In the genomic region with DNA sequence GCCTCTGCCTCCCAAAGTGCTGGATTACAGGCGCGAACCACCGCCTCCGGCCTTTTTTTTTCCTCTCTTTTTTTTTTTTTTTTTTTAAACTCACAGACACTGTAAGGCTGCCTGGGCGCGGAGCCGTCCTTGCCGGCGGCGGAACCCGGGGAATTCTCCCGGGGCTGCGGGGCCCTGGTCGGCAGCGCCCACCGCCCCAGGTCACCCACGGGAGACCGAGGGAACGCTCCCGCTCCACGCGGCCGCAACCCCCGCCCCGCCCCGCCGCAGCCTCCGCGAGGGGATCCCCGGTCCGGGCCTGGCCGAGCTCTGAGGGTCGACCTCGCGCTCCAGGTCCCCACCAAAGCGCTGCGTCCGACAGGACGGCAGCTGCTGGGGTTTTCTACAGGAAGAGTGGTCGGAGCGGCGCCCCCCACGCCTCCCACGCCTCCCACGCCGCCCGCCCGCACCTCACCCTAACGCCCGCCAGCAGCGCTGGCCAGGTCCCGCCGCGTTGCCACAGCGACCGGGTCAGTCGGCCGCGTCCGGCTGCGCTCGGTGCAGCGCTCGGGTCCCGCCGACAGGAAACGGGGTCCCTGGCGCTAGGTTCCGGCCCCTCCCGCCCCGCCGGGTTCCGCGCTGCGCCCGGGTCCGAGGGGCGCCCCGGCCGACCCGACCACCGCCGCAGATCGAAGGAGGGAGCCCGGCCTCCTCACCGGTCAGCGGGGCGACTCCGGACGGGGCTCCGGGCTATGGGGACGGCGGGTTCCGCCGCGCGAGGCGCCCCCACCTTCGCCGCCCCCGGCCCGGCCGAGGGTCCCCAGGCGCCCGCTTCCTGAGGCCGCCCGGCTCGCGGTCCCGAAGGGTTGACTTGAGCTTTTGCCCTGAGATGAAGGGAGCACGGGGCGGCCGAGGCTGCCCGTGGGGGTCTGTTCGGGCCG, we compare ENCODE assay signal across 8 cellular contexts. TPM values are rescaled to one million over a fixed set of nuclear protein-coding genes. Genes with fewer than 3 reads are reported as not detected.
A peak's percentile ranks its signal among the peaks of the same experiment; 100 is the strongest.
DNase-seq lines count a peak whose midpoint lies in the region; ATAC-seq lines count a peak whose summit lies in the region.

TSS of gene CCDC57 (minus strand) at position 512 of the 920 bp plus-strand sequence. CDS start 10,898 bp downstream, outside the sequence.

- DNase-seq in NCI-H1436 (lab: John Stamatoyannopoulos, UW) (peak; percentile 51), NCI-H1436 treated with DMSO at 0.1 percent for 48 hours (lab: John Stamatoyannopoulos, UW) (no peak), NCI-H1105 treated with DMSO at 0.1 percent for 48 hours (lab: John Stamatoyannopoulos, UW) (peak; percentile 41), dedifferentiated amniotic fluid mesenchymal stem cell (ENCODE audit: extremely low spot score) (peak; percentile 43), left lobe of liver (ENCODE audit: low spot score) (peak; percentile 85)
- DNase-seq in activated CD4-positive, alpha-beta T cell treated with anti-CD3 and anti-CD28 coated beads for 1 hour = peak; percentile 52
- DNase-seq in stimulated activated CD4-positive, alpha-beta T cell treated with anti-CD3 and anti-CD28 coated beads, Interleukin-4, amount 100 ng/mL, for 1 hour = peak; percentile 75

- ATAC-seq in HG02588 (IDR thresholded peaks at IDR 0.05; ENCODE audit: unreplicated experiment) = peak; percentile 49
- ATAC-seq in left lobe of liver = peak; percentile 90

RNA-seq across cellular contexts. Expression of gene CCDC57, which starts in this region (rescaled TPM):
- 32.8 TPM for total RNA-seq in left lobe of liver
